Comparison of ENCODE assay signal across 1 cellular context in the genomic region with DNA sequence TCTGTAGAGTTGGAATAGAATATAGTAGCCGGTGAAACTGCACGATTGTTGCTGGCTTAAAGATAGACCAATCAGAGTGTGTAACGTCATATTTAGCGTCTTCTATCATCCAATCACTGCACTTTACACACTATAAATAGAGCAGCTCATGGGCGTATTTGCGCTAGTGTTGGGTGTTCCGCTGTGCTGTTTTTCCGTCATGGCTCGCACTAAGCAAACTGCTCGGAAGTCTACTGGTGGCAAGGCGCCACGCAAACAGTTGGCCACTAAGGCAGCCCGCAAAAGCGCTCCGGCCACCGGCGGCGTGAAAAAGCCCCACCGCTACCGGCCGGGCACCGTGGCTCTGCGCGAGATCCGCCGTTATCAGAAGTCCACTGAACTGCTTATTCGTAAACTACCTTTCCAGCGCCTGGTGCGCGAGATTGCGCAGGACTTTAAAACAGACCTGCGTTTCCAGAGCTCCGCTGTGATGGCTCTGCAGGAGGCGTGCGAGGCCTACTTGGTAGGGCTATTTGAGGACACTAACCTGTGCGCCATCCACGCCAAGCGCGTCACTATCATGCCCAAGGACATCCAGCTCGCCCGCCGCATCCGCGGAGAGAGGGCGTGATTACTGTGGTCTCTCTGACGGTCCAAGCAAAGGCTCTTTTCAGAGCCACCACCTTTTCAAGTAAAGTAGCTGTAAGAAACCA.
TF ChIP-seq lines count a peak whose summit lies in the region.

No MANE protein-coding gene starts in this region.

TF ChIP-seq in WTC11, 78 proteins besides CTCF, POLR2A, EP300 and RAD21 (continued from another document and continues in another):
- TF ChIP-seq SMAD4 (CRISPR knock-in tag; IDR thresholded peaks at IDR 0.05): no peak
- TF ChIP-seq, protein P1, sequence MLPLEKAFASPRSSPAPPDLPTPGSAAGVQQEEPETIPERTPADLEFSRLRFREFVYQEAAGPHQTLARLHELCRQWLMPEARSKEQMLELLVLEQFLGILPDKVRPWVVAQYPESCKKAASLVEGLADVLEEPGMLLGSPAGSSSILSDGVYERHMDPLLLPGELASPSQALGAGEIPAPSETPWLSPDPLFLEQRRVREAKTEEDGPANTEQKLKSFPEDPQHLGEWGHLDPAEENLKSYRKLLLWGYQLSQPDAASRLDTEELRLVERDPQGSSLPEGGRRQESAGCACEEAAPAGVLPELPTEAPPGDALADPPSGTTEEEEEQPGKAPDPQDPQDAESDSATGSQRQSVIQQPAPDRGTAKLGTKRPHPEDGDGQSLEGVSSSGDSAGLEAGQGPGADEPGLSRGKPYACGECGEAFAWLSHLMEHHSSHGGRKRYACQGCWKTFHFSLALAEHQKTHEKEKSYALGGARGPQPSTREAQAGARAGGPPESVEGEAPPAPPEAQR (CRISPR knock-in tag; IDR thresholded peaks at IDR 0.05): no peak
- TF ChIP-seq, protein P2, sequence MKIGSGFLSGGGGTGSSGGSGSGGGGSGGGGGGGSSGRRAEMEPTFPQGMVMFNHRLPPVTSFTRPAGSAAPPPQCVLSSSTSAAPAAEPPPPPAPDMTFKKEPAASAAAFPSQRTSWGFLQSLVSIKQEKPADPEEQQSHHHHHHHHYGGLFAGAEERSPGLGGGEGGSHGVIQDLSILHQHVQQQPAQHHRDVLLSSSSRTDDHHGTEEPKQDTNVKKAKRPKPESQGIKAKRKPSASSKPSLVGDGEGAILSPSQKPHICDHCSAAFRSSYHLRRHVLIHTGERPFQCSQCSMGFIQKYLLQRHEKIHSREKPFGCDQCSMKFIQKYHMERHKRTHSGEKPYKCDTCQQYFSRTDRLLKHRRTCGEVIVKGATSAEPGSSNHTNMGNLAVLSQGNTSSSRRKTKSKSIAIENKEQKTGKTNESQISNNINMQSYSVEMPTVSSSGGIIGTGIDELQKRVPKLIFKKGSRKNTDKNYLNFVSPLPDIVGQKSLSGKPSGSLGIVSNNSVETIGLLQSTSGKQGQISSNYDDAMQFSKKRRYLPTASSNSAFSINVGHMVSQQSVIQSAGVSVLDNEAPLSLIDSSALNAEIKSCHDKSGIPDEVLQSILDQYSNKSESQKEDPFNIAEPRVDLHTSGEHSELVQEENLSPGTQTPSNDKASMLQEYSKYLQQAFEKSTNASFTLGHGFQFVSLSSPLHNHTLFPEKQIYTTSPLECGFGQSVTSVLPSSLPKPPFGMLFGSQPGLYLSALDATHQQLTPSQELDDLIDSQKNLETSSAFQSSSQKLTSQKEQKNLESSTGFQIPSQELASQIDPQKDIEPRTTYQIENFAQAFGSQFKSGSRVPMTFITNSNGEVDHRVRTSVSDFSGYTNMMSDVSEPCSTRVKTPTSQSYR (CRISPR knock-in tag; IDR thresholded peaks at IDR 0.05): 0 out of 2 replicates have a peak, but pooled peaks have one; percentile 22
- no peak for TF ChIP-seq TP53 (CRISPR knock-in tag; IDR thresholded peaks at IDR 0.05)
- TF ChIP-seq, protein P3, sequence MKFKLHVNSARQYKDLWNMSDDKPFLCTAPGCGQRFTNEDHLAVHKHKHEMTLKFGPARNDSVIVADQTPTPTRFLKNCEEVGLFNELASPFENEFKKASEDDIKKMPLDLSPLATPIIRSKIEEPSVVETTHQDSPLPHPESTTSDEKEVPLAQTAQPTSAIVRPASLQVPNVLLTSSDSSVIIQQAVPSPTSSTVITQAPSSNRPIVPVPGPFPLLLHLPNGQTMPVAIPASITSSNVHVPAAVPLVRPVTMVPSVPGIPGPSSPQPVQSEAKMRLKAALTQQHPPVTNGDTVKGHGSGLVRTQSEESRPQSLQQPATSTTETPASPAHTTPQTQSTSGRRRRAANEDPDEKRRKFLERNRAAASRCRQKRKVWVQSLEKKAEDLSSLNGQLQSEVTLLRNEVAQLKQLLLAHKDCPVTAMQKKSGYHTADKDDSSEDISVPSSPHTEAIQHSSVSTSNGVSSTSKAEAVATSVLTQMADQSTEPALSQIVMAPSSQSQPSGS (CRISPR knock-in tag; IDR thresholded peaks at IDR 0.05; ENCODE audit: borderline replicate concordance, low read depth): no peak
- TF ChIP-seq ZNF138 (CRISPR knock-in tag; conservative IDR thresholded peaks at IDR 0.05): no peak
- TF ChIP-seq, protein P4, sequence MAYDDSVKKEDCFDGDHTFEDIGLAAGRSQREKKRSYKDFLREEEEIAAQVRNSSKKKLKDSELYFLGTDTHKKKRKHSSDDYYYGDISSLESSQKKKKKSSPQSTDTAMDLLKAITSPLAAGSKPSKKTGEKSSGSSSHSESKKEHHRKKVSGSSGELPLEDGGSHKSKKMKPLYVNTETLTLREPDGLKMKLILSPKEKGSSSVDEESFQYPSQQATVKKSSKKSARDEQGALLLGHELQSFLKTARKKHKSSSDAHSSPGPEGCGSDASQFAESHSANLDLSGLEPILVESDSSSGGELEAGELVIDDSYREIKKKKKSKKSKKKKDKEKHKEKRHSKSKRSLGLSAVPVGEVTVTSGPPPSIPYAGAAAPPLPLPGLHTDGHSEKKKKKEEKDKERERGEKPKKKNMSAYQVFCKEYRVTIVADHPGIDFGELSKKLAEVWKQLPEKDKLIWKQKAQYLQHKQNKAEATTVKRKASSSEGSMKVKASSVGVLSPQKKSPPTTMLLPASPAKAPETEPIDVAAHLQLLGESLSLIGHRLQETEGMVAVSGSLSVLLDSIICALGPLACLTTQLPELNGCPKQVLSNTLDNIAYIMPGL (CRISPR knock-in tag; IDR thresholded peaks at IDR 0.05): peak; percentile 52; the same call in 1 of the 2 replicates
- TF ChIP-seq, protein P5, sequence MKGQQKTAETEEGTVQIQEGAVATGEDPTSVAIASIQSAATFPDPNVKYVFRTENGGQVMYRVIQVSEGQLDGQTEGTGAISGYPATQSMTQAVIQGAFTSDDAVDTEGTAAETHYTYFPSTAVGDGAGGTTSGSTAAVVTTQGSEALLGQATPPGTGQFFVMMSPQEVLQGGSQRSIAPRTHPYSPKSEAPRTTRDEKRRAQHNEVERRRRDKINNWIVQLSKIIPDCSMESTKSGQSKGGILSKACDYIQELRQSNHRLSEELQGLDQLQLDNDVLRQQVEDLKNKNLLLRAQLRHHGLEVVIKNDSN (CRISPR knock-in tag; IDR thresholded peaks at IDR 0.05): no peak
- TF ChIP-seq, protein P6, sequence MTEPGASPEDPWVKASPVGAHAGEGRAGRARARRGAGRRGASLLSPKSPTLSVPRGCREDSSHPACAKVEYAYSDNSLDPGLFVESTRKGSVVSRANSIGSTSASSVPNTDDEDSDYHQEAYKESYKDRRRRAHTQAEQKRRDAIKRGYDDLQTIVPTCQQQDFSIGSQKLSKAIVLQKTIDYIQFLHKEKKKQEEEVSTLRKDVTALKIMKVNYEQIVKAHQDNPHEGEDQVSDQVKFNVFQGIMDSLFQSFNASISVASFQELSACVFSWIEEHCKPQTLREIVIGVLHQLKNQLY (CRISPR knock-in tag; IDR thresholded peaks at IDR 0.05): no peak
- TF ChIP-seq, protein P7, sequence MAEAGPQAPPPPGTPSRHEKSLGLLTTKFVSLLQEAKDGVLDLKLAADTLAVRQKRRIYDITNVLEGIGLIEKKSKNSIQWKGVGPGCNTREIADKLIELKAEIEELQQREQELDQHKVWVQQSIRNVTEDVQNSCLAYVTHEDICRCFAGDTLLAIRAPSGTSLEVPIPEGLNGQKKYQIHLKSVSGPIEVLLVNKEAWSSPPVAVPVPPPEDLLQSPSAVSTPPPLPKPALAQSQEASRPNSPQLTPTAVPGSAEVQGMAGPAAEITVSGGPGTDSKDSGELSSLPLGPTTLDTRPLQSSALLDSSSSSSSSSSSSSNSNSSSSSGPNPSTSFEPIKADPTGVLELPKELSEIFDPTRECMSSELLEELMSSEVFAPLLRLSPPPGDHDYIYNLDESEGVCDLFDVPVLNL (CRISPR knock-in tag; IDR thresholded peaks at IDR 0.05; ENCODE audit: borderline replicate concordance, low read depth): no peak
- TF ChIP-seq RORB (CRISPR knock-in tag; IDR thresholded peaks at IDR 0.05): no peak
- TF ChIP-seq, protein P8, sequence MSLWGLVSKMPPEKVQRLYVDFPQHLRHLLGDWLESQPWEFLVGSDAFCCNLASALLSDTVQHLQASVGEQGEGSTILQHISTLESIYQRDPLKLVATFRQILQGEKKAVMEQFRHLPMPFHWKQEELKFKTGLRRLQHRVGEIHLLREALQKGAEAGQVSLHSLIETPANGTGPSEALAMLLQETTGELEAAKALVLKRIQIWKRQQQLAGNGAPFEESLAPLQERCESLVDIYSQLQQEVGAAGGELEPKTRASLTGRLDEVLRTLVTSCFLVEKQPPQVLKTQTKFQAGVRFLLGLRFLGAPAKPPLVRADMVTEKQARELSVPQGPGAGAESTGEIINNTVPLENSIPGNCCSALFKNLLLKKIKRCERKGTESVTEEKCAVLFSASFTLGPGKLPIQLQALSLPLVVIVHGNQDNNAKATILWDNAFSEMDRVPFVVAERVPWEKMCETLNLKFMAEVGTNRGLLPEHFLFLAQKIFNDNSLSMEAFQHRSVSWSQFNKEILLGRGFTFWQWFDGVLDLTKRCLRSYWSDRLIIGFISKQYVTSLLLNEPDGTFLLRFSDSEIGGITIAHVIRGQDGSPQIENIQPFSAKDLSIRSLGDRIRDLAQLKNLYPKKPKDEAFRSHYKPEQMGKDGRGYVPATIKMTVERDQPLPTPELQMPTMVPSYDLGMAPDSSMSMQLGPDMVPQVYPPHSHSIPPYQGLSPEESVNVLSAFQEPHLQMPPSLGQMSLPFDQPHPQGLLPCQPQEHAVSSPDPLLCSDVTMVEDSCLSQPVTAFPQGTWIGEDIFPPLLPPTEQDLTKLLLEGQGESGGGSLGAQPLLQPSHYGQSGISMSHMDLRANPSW (CRISPR knock-in tag; conservative IDR thresholded peaks at IDR 0.05; ENCODE audit: low read depth): no peak
- TF ChIP-seq, protein P9, sequence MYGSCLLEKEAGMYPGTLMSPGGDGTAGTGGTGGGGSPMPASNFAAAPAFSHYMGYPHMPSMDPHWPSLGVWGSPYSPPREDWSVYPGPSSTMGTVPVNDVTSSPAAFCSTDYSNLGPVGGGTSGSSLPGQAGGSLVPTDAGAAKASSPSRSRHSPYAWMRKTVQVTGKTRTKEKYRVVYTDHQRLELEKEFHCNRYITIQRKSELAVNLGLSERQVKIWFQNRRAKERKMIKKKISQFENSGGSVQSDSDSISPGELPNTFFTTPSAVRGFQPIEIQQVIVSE (CRISPR knock-in tag; IDR thresholded peaks at IDR 0.05; ENCODE audit: borderline replicate concordance): no peak
- TF ChIP-seq, protein P10, sequence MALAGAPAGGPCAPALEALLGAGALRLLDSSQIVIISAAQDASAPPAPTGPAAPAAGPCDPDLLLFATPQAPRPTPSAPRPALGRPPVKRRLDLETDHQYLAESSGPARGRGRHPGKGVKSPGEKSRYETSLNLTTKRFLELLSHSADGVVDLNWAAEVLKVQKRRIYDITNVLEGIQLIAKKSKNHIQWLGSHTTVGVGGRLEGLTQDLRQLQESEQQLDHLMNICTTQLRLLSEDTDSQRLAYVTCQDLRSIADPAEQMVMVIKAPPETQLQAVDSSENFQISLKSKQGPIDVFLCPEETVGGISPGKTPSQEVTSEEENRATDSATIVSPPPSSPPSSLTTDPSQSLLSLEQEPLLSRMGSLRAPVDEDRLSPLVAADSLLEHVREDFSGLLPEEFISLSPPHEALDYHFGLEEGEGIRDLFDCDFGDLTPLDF (CRISPR knock-in tag; IDR thresholded peaks at IDR 0.05): no peak
- TF ChIP-seq, protein P11, sequence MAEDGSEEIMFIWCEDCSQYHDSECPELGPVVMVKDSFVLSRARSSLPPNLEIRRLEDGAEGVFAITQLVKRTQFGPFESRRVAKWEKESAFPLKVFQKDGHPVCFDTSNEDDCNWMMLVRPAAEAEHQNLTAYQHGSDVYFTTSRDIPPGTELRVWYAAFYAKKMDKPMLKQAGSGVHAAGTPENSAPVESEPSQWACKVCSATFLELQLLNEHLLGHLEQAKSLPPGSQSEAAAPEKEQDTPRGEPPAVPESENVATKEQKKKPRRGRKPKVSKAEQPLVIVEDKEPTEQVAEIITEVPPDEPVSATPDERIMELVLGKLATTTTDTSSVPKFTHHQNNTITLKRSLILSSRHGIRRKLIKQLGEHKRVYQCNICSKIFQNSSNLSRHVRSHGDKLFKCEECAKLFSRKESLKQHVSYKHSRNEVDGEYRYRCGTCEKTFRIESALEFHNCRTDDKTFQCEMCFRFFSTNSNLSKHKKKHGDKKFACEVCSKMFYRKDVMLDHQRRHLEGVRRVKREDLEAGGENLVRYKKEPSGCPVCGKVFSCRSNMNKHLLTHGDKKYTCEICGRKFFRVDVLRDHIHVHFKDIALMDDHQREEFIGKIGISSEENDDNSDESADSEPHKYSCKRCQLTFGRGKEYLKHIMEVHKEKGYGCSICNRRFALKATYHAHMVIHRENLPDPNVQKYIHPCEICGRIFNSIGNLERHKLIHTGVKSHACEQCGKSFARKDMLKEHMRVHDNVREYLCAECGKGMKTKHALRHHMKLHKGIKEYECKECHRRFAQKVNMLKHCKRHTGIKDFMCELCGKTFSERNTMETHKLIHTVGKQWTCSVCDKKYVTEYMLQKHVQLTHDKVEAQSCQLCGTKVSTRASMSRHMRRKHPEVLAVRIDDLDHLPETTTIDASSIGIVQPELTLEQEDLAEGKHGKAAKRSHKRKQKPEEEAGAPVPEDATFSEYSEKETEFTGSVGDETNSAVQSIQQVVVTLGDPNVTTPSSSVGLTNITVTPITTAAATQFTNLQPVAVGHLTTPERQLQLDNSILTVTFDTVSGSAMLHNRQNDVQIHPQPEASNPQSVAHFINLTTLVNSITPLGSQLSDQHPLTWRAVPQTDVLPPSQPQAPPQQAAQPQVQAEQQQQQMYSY (CRISPR knock-in tag; IDR thresholded peaks at IDR 0.05): 0 out of 2 replicates have a peak, but pooled peaks have one; percentile 24
- no peak; the same call in 1 of the 2 replicates for TF ChIP-seq NFATC4 (CRISPR knock-in tag; IDR thresholded peaks at IDR 0.05)
- no peak for TF ChIP-seq HMGA2 (CRISPR knock-in tag; IDR thresholded peaks at IDR 0.05)
- TF ChIP-seq SOX15 (CRISPR knock-in tag; IDR thresholded peaks at IDR 0.05): no peak
- TF ChIP-seq, protein P12, sequence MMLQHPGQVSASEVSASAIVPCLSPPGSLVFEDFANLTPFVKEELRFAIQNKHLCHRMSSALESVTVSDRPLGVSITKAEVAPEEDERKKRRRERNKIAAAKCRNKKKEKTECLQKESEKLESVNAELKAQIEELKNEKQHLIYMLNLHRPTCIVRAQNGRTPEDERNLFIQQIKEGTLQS (CRISPR knock-in tag; conservative IDR thresholded peaks at IDR 0.05): peak; percentile 55; the same call in 1 of the 2 replicates
- TF ChIP-seq ATF1 (CRISPR knock-in tag; IDR thresholded peaks at IDR 0.05): no peak
- TF ChIP-seq NFE2L1 (CRISPR knock-in tag; IDR thresholded peaks at IDR 0.05): peak; percentile 60; the same call in 1 of the 2 replicates
- TF ChIP-seq NFYB (CRISPR knock-in tag; conservative IDR thresholded peaks at IDR 0.05; ENCODE audit: low read depth): peak; percentile 72
- TF ChIP-seq, protein P13, sequence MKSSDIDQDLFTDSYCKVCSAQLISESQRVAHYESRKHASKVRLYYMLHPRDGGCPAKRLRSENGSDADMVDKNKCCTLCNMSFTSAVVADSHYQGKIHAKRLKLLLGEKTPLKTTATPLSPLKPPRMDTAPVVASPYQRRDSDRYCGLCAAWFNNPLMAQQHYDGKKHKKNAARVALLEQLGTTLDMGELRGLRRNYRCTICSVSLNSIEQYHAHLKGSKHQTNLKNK (CRISPR knock-in tag; IDR thresholded peaks at IDR 0.05): peak; percentile 84
- no peak for TF ChIP-seq NR3C1 (CRISPR knock-in tag; conservative IDR thresholded peaks at IDR 0.05; ENCODE audit: low read depth)
- TF ChIP-seq SP1 (CRISPR knock-in tag; conservative IDR thresholded peaks at IDR 0.05): peak; percentile 31; the same call in 1 of the 2 replicates
- TF ChIP-seq, protein P14, sequence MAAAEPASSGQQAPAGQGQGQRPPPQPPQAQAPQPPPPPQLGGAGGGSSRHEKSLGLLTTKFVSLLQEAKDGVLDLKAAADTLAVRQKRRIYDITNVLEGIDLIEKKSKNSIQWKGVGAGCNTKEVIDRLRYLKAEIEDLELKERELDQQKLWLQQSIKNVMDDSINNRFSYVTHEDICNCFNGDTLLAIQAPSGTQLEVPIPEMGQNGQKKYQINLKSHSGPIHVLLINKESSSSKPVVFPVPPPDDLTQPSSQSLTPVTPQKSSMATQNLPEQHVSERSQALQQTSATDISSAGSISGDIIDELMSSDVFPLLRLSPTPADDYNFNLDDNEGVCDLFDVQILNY (CRISPR knock-in tag; IDR thresholded peaks at IDR 0.05): no peak
